In genomic region chr5:19695248-19695647, GRCh38 we compare ENCODE assay signal across 21 cellular contexts.
DNase-seq lines count a peak whose midpoint lies in the region; ATAC-seq, FAIRE-seq and TF ChIP-seq lines count a peak whose summit lies in the region.
"Had no signal": no experiment of that assay in that cellular context is flagged by ENCODE, and none has a peak within 500 bp of the region (broad histone marks: within the 10 kb centered on the region; RNA-seq: fewer than 3 reads in every experiment).

No MANE protein-coding gene starts in this region.

- no peaks in the 10 kb centered on the region for H3K9me3 ChIP-seq in A549
- no peaks in the 10 kb centered on the region for H3K9me3 ChIP-seq in SU-DHL-6 (ENCODE audit: insufficient read depth, low read length)
- H3K9me3 ChIP-seq in uterus = no peaks in the 10 kb centered on the region
- H3K9me3 ChIP-seq: BLaER1 treated with 17β-estradiol and CSF1 and Interleukin-3, amounts not matched to agents 10 nM and 100 nM; Caco-2 had no signal

- H3K4me2 ChIP-seq in A549 (no peak overlapping the region), SU-DHL-6 (ENCODE audit: low read depth, low read length, poor library complexity, severe bottlenecking) (no peak overlapping the region)
- H3K4me2 ChIP-seq: BLaER1 treated with 17β-estradiol and CSF1 and Interleukin-3, amounts not matched to agents 10 nM and 100 nM had no signal

- TF ChIP-seq CTCF in A549 (IDR thresholded peaks at IDR 0.05) (no peak), SU-DHL-6 (IDR thresholded peaks at IDR 0.05; ENCODE audit: insufficient read depth, low read length, poor library complexity, severe bottlenecking) (no peak), uterus (IDR thresholded peaks at IDR 0.05) (no peak)

- H3K36me3 ChIP-seq in SU-DHL-6 (ENCODE audit: low read length) (no peaks in the 10 kb centered on the region), uterus (no peaks in the 10 kb centered on the region)
- H3K36me3 ChIP-seq: BLaER1 treated with 17β-estradiol and CSF1 and Interleukin-3, amounts not matched to agents 10 nM and 100 nM had no signal

- POLR2A ChIA-PET in A549 (lab: Yijun Ruan, JAX) = no interaction called here

- H3K79me2 ChIP-seq in SU-DHL-6 (ENCODE audit: insufficient read depth, low read length) = no peaks in the 10 kb centered on the region

- TF ChIP-seq POLR2A in A549 (IDR thresholded peaks at IDR 0.05; ENCODE audit: low read length) (no peak), H54 (IDR thresholded peaks at IDR 0.05; ENCODE audit: low read depth, low read length) (no peak), uterus (IDR thresholded peaks at IDR 0.05) (no peak)

- H3K27ac ChIP-seq in A549 (no peak overlapping the region), SU-DHL-6 (ENCODE audit: low read depth, low read length) (no peak overlapping the region), uterus (no peak overlapping the region)
- H3K27ac ChIP-seq: BLaER1 treated with 17β-estradiol and CSF1 and Interleukin-3, amounts not matched to agents 10 nM and 100 nM; C4-2B had no signal

- no peak for TF ChIP-seq RAD21 in A549 (conservative IDR thresholded peaks at IDR 0.05 in 1 of 2, IDR thresholded peaks at IDR 0.05 in 1 of 2)

- TF ChIP-seq EP300 in A549 (IDR thresholded peaks at IDR 0.05) = no peak

- H3K9me2 ChIP-seq in SU-DHL-6 (replicated peaks; ENCODE audit: insufficient read depth, low read length) = no peaks in the 10 kb centered on the region

- no peak for FAIRE-seq in A549 (lab: Jason Lieb, UNC)
- FAIRE-seq in H54 (lab: Jason Lieb, UNC) = peak; percentile 36
- FAIRE-seq: A204.1, D721Med, G401.6, GM12891, GM19239 had no signal

- H3K4me3 ChIP-seq in A549 (no peak overlapping the region), SU-DHL-6 (ENCODE audit: insufficient read depth, low read length, poor library complexity, severe bottlenecking) (no peak overlapping the region), uterus (no peak overlapping the region)
- H3K4me3 ChIP-seq: BLaER1 treated with 17β-estradiol and CSF1 and Interleukin-3, amounts not matched to agents 10 nM and 100 nM had no signal

- CTCF ChIA-PET in A549 (lab: Yijun Ruan, JAX) = no interaction called here

- ATAC-seq in A549 (no peak), Right ventricle myocardium superior (ENCODE audit: poor library complexity) (no peak), HG02759 (IDR thresholded peaks at IDR 0.05; ENCODE audit: unreplicated experiment) (no peak)
- ATAC-seq: CD8-positive, alpha-beta T cell had no signal

- peak overlapping the region; percentile 43 for H2AFZ ChIP-seq in SU-DHL-6 (ENCODE audit: low read depth, low read length, severe bottlenecking)

- H3K9ac ChIP-seq in SU-DHL-6 (ENCODE audit: low read length) = no peak overlapping the region
- H3K9ac ChIP-seq: BLaER1 treated with 17β-estradiol and CSF1 and Interleukin-3, amounts not matched to agents 10 nM and 100 nM had no signal

- intact Hi-C loops in Right ventricle myocardium superior (cut with DNase I) = no loop called here
- intact Hi-C loops in uterus (cut with DNase I; ENCODE audit: low total_unique reads) = no loop called here

- no peaks in the 10 kb centered on the region for H3K4me1 ChIP-seq in A549
- H3K4me1 ChIP-seq in uterus = no peaks in the 10 kb centered on the region
- H3K4me1 ChIP-seq: Caco-2 had no signal

- no peaks in the 10 kb centered on the region for H3K27me3 ChIP-seq in SU-DHL-6 (ENCODE audit: low read length)
- H3K27me3 ChIP-seq in uterus = no peaks in the 10 kb centered on the region
- H3K27me3 ChIP-seq: BLaER1 treated with 17β-estradiol and CSF1 and Interleukin-3, amounts not matched to agents 10 nM and 100 nM had no signal

- WGBS in A549 (ENCODE audit: missing lambda C conversion rate) = 3% methylated on average over 2 of the region's 2 CpGs

- H4K20me1 ChIP-seq in SU-DHL-6 (ENCODE audit: low read depth, low read length) = no peaks in the 10 kb centered on the region
- H4K20me1 ChIP-seq: BLaER1 treated with 17β-estradiol and CSF1 and Interleukin-3, amounts not matched to agents 10 nM and 100 nM had no signal

- H3F3A ChIP-seq in SU-DHL-6 (ENCODE audit: insufficient read depth) = no peaks in the 10 kb centered on the region

- no peak for DNase-seq in A549 (ENCODE audit: low read depth in 1 of 2, low spot score in 1 of 2)
- no peak for DNase-seq in H54 (ENCODE audit: insufficient read length, low spot score)
- no peak for DNase-seq in Right ventricle myocardium superior
- DNase-seq in uterus = no peak
- DNase-seq: 8988T; AML-193; Caco-2; Calu3; CD4-positive, alpha-beta T cell; CD8-positive, alpha-beta T cell; DMS79 treated with DMSO at 0.1 percent for 48 hours; GF-D8 had no signal

TF ChIP-seq in A549, 52 proteins besides CTCF, POLR2A, EP300 and RAD21:
- peak; percentile 70 for TF ChIP-seq MAFK (IDR thresholded peaks at IDR 0.05; ENCODE audit: partially characterized antibody)
- TF ChIP-seq FOSL2 (IDR thresholded peaks at IDR 0.05) = no peak
- TF ChIP-seq FOSL2 (CRISPR knock-in tag; IDR thresholded peaks at IDR 0.05) = no peak
